Comparison of ENCODE assay signal across 1 cellular context in the genomic region with DNA sequence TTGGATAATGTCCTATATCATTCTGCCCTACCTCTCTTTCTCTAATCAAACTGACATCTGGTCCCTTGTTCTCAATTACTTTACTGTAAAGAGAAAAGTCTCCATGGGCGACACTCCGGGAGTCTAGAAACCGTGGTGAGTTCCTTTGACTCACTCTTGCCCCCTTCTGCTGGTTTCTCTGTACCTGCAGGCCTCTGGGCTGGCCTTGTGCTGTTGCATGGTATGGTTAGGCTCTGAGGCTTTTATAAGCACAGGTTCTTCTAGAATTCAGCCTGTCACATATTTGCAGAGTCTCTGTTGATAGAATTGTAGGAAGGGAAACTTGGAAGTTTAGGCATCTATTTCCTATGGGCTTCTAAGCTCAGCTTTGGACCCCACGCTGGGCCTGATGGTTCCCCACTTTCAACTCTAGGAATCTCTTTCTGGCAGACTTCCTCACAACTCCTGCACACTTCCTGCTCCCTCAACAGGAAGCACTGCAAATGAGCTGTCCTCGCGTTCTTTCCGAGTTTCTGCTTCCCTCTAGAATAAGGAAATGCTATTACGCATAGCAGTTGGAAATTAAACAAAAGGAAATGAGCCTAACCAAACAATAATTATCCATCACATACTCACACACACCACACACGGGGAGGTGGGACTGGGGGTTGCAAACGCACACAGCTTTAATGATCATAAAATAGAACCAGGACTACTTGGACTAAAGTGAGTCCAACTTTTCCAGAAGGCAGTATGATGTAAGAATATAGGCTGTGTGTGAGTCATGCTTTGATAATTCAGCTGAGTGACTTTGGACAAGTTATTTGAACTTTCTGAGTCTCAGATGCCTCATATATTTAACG.
TF ChIP-seq lines count a peak whose summit lies in the region.

No MANE protein-coding gene starts in this region.

TF ChIP-seq in H1, 55 proteins besides CTCF, POLR2A, EP300 and RAD21 (continued from another document):
- TF ChIP-seq, protein P1, sequence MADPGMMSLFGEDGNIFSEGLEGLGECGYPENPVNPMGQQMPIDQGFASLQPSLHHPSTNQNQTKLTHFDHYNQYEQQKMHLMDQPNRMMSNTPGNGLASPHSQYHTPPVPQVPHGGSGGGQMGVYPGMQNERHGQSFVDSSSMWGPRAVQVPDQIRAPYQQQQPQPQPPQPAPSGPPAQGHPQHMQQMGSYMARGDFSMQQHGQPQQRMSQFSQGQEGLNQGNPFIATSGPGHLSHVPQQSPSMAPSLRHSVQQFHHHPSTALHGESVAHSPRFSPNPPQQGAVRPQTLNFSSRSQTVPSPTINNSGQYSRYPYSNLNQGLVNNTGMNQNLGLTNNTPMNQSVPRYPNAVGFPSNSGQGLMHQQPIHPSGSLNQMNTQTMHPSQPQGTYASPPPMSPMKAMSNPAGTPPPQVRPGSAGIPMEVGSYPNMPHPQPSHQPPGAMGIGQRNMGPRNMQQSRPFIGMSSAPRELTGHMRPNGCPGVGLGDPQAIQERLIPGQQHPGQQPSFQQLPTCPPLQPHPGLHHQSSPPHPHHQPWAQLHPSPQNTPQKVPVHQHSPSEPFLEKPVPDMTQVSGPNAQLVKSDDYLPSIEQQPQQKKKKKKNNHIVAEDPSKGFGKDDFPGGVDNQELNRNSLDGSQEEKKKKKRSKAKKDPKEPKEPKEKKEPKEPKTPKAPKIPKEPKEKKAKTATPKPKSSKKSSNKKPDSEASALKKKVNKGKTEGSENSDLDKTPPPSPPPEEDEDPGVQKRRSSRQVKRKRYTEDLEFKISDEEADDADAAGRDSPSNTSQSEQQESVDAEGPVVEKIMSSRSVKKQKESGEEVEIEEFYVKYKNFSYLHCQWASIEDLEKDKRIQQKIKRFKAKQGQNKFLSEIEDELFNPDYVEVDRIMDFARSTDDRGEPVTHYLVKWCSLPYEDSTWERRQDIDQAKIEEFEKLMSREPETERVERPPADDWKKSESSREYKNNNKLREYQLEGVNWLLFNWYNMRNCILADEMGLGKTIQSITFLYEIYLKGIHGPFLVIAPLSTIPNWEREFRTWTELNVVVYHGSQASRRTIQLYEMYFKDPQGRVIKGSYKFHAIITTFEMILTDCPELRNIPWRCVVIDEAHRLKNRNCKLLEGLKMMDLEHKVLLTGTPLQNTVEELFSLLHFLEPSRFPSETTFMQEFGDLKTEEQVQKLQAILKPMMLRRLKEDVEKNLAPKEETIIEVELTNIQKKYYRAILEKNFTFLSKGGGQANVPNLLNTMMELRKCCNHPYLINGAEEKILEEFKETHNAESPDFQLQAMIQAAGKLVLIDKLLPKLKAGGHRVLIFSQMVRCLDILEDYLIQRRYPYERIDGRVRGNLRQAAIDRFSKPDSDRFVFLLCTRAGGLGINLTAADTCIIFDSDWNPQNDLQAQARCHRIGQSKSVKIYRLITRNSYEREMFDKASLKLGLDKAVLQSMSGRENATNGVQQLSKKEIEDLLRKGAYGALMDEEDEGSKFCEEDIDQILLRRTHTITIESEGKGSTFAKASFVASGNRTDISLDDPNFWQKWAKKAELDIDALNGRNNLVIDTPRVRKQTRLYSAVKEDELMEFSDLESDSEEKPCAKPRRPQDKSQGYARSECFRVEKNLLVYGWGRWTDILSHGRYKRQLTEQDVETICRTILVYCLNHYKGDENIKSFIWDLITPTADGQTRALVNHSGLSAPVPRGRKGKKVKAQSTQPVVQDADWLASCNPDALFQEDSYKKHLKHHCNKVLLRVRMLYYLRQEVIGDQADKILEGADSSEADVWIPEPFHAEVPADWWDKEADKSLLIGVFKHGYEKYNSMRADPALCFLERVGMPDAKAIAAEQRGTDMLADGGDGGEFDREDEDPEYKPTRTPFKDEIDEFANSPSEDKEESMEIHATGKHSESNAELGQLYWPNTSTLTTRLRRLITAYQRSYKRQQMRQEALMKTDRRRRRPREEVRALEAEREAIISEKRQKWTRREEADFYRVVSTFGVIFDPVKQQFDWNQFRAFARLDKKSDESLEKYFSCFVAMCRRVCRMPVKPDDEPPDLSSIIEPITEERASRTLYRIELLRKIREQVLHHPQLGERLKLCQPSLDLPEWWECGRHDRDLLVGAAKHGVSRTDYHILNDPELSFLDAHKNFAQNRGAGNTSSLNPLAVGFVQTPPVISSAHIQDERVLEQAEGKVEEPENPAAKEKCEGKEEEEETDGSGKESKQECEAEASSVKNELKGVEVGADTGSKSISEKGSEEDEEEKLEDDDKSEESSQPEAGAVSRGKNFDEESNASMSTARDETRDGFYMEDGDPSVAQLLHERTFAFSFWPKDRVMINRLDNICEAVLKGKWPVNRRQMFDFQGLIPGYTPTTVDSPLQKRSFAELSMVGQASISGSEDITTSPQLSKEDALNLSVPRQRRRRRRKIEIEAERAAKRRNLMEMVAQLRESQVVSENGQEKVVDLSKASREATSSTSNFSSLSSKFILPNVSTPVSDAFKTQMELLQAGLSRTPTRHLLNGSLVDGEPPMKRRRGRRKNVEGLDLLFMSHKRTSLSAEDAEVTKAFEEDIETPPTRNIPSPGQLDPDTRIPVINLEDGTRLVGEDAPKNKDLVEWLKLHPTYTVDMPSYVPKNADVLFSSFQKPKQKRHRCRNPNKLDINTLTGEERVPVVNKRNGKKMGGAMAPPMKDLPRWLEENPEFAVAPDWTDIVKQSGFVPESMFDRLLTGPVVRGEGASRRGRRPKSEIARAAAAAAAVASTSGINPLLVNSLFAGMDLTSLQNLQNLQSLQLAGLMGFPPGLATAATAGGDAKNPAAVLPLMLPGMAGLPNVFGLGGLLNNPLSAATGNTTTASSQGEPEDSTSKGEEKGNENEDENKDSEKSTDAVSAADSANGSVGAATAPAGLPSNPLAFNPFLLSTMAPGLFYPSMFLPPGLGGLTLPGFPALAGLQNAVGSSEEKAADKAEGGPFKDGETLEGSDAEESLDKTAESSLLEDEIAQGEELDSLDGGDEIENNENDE (IDR thresholded peaks at IDR 0.05; ENCODE audit: insufficient replicate concordance, low read length): no peak
- no peak for TF ChIP-seq SIX5 (IDR thresholded peaks at IDR 0.05; ENCODE audit: low read depth, low read length)
